25 cellular contexts compared by ENCODE assay signal in the genomic region with DNA sequence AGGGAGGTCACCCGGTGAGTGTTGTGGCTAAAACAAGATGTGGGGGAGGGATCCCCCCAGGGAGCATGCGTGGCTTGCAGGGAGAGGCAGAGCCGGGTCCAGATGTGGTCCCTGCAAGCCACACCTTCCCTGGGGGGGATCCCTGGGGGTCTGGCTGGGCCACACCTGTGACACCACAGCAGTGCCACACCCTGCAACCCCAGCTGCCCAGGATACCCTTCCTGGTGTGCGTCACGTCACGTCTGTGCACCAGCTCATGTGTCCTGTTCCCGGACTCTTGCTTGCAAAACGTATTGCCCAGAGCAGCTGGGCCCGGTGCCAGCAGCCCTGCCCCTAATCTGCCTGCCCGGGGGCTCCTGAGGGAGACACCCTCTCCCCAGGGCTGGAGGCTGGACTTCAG. TPM values are rescaled to one million over a fixed set of nuclear protein-coding genes. Genes with fewer than 3 reads are reported as not detected.
DNase-seq lines count a peak whose midpoint lies in the region; ATAC-seq and TF ChIP-seq lines count a peak whose summit lies in the region.
"Had no signal": no experiment of that assay in that cellular context is flagged by ENCODE, and none has a peak within 500 bp of the region (broad histone marks: within the 10 kb centered on the region; RNA-seq: fewer than 3 reads in every experiment).

No MANE protein-coding gene starts in this region.

- TF ChIP-seq CTCF in MCF 10A (IDR thresholded peaks at IDR 0.05; ENCODE audit: unreplicated experiment) = no peak
- no peak for TF ChIP-seq CTCF in breast epithelium (IDR thresholded peaks at IDR 0.05)
- no peak for TF ChIP-seq CTCF in gastroesophageal sphincter (IDR thresholded peaks at IDR 0.05)
- no peak for TF ChIP-seq CTCF in WTC11 (IDR thresholded peaks at IDR 0.05)

- H3K27me3 ChIP-seq in breast epithelium (peaks cover 0 to 59% of the 10 kb centered on the region in 2 donors), adipocyte (replicated peaks; ENCODE audit: control insufficient read depth, insufficient read depth, low read length) (peaks cover 64% of the 10 kb centered on the region), gastroesophageal sphincter (peaks cover 93% of the 10 kb centered on the region)

- no peaks in the 10 kb centered on the region for H3K36me3 ChIP-seq in breast epithelium
- no peaks in the 10 kb centered on the region for H3K36me3 ChIP-seq in adipocyte (ENCODE audit: control insufficient read depth, insufficient read depth, low read length, severe bottlenecking)
- H3K36me3 ChIP-seq in gastroesophageal sphincter = no peaks in the 10 kb centered on the region
- H3K36me3 ChIP-seq: WERI-Rb-1 had no signal

- H3K9me3 ChIP-seq in breast epithelium = no peaks in the 10 kb centered on the region
- H3K9me3 ChIP-seq in adipocyte (ENCODE audit: control insufficient read depth, low read length) = no peaks in the 10 kb centered on the region
- no peaks in the 10 kb centered on the region for H3K9me3 ChIP-seq in gastroesophageal sphincter

- no CpG with 5 or more reads among the region's 10 CpGs for WGBS in gastroesophageal sphincter (ENCODE audit: low coverage in 1 of 2), 2 donors

- no peak for TF ChIP-seq POLR2A in breast epithelium (IDR thresholded peaks at IDR 0.05)
- TF ChIP-seq POLR2A in gastroesophageal sphincter (IDR thresholded peaks at IDR 0.05) = no peak

- H3K27ac Mint-ChIP-seq in MCF 10A (ENCODE audit: low read depth, unreplicated experiment) = no peak overlapping the region
- H3K27ac Mint-ChIP-seq in WTC11 = no peak overlapping the region
- H3K27ac Mint-ChIP-seq: activated CD4-positive, alpha-beta memory T cell treated with anti-CD3 and anti-CD28 coated beads, Interleukin-2, amount 10 ng/mL, durations not matched to agents 7 days and 5 days; activated T-cell treated with anti-CD3 and anti-CD28 coated beads, Interleukin-2, amount 50 U/mL, for 24 hours; natural killer cell treated with Interleukin-12 subunit alpha and Interleukin-12 subunit beta and Interleukin-15 and Interleukin-18, amount 100 ng/mL, for 72 hours had no signal

- H3K4me1 Mint-ChIP-seq in MCF 10A (ENCODE audit: insufficient read depth, unreplicated experiment) (no peaks in the 10 kb centered on the region), WTC11 (no peaks in the 10 kb centered on the region)
- H3K4me1 Mint-ChIP-seq: activated CD4-positive, alpha-beta memory T cell treated with anti-CD3 and anti-CD28 coated beads, Interleukin-2, amount 10 ng/mL, durations not matched to agents 7 days and 5 days had no signal

- ATAC-seq in left colon (peak; percentile 65), gastroesophageal sphincter (no peak), WTC11 (no peak)
- ATAC-seq: natural killer cell treated with Interleukin-12 subunit alpha and Interleukin-12 subunit beta and Interleukin-15 and Interleukin-18, amount 100 ng/mL, for 72 hours had no signal

- H3K36me3 Mint-ChIP-seq in MCF 10A (ENCODE audit: insufficient read depth, unreplicated experiment) (no peaks in the 10 kb centered on the region), WTC11 (no peaks in the 10 kb centered on the region)
- H3K36me3 Mint-ChIP-seq: natural killer cell treated with Interleukin-12 subunit alpha and Interleukin-12 subunit beta and Interleukin-15 and Interleukin-18, amount 100 ng/mL, for 72 hours had no signal

- POLR2A ChIA-PET in MCF 10A (lab: Yijun Ruan, JAX) = interaction anchor here (0.9 to 1.2 kb wide), 2 partner anchors 10 to 15 kb away, joined by 3 read pairs; no protein-coding TSS in a partner anchor
- POLR2A ChIA-PET in WTC11 (lab: Charles Lee) = no interaction called here

- no peak overlapping the region for H3K9ac ChIP-seq in adipocyte (ENCODE audit: low read length)

- H3K27ac ChIP-seq in breast epithelium (no peak overlapping the region), gastroesophageal sphincter (no peak overlapping the region)
- H3K27ac ChIP-seq: C4-2B, skin epidermis, WERI-Rb-1 had no signal

- H3K9me3 Mint-ChIP-seq in MCF 10A (ENCODE audit: unreplicated experiment) (no peaks in the 10 kb centered on the region), WTC11 (no peaks in the 10 kb centered on the region)
- H3K9me3 Mint-ChIP-seq: activated CD4-positive, alpha-beta memory T cell treated with anti-CD3 and anti-CD28 coated beads, Interleukin-2, amount 10 ng/mL, durations not matched to agents 7 days and 5 days; activated T-cell treated with anti-CD3 and anti-CD28 coated beads, Interleukin-2, amount 50 U/mL, for 24 hours; natural killer cell treated with Interleukin-12 subunit alpha and Interleukin-12 subunit beta and Interleukin-15 and Interleukin-18, amount 100 ng/mL, for 72 hours had no signal

- intact Hi-C loops in MCF 10A (cut with micrococcal nuclease) = no loop called here
- intact Hi-C loops in breast epithelium (cut with DNase I; ENCODE audit: low total_unique reads) = no loop called here
- intact Hi-C loops in left colon (cut with DNase I, micrococcal nuclease) = no loop called here

- H3K4me1 ChIP-seq in breast epithelium (no peaks in the 10 kb centered on the region), adipocyte (ENCODE audit: control insufficient read depth, insufficient read depth, low read length) (peaks cover 4% of the 10 kb centered on the region), gastroesophageal sphincter (no peaks in the 10 kb centered on the region)

- no peak for TF ChIP-seq EP300 in gastroesophageal sphincter (IDR thresholded peaks at IDR 0.05)

- no TSS peak for BruUV-seq in MCF 10A (replicated peaks; lab: Mats Ljungman, UMichigan)

- peak overlapping the region; percentile 11 for H3K4me3 Mint-ChIP-seq in MCF 10A (ENCODE audit: unreplicated experiment)
- H3K4me3 Mint-ChIP-seq in WTC11 = no peak overlapping the region
- H3K4me3 Mint-ChIP-seq: activated CD4-positive, alpha-beta memory T cell treated with anti-CD3 and anti-CD28 coated beads, Interleukin-2, amount 10 ng/mL, durations not matched to agents 7 days and 5 days; activated T-cell treated with anti-CD3 and anti-CD28 coated beads, Interleukin-2, amount 50 U/mL, for 24 hours; natural killer cell treated with Interleukin-12 subunit alpha and Interleukin-12 subunit beta and Interleukin-15 and Interleukin-18, amount 100 ng/mL, for 72 hours had no signal

- CTCF ChIA-PET in MCF 10A (lab: Yijun Ruan, JAX) (interaction anchor here (0.6 kb wide), 1 partner anchor 210 kb away, joined by 3 read pairs; no protein-coding TSS in a partner anchor), WTC11 (lab: Charles Lee) (no interaction called here)

- H3K27me3 Mint-ChIP-seq in MCF 10A (ENCODE audit: insufficient read depth, unreplicated experiment) (peaks cover 10% of the 10 kb centered on the region), WTC11 (ENCODE audit: low read depth) (no peaks in the 10 kb centered on the region)
- H3K27me3 Mint-ChIP-seq: activated CD4-positive, alpha-beta memory T cell treated with anti-CD3 and anti-CD28 coated beads, Interleukin-2, amount 10 ng/mL, durations not matched to agents 7 days and 5 days; activated T-cell treated with anti-CD3 and anti-CD28 coated beads, Interleukin-2, amount 50 U/mL, for 24 hours; natural killer cell treated with Interleukin-12 subunit alpha and Interleukin-12 subunit beta and Interleukin-15 and Interleukin-18, amount 100 ng/mL, for 72 hours had no signal

- no peak overlapping the region for H3K4me3 ChIP-seq in breast epithelium
- no peak overlapping the region for H3K4me3 ChIP-seq in adipocyte (ENCODE audit: low read length)
- H3K4me3 ChIP-seq in gastroesophageal sphincter = no peak overlapping the region
- H3K4me3 ChIP-seq: skin epidermis had no signal

- DNase-seq in MCF 10A (ENCODE audit: unreplicated experiment) = peak; percentile 28
- DNase-seq in breast epithelium (ENCODE audit: low spot score in 2 of 2) = no peak
- peak; percentile 22 for DNase-seq in adipocyte (ENCODE audit: low read depth)
- peak; percentile 64 to 75 for DNase-seq in left colon
- no peak for DNase-seq in NCI-H146 (lab: John Stamatoyannopoulos, UW)
- no peak for DNase-seq in pons (ENCODE audit: low spot score)
- DNase-seq in WTC11 (ENCODE audit: low spot score) = no peak
- DNase-seq: activated CD4-positive, alpha-beta memory T cell treated with anti-CD3 and anti-CD28 coated beads, Interleukin-2, amount 10 ng/mL, durations not matched to agents 7 days and 5 days; activated naive CD4-positive, alpha-beta T cell treated with anti-CD3 and anti-CD28 coated beads, Interleukin-2, amount 50 U/mL, for 16 hours; activated T-cell treated with anti-CD3 and anti-CD28 coated beads, Interleukin-2, amount 50 U/mL, for 24 hours; DMS 273 treated with DMSO at 0.1 percent for 48 hours; GF-D8; H7; hypothalamus; mesendoderm; NCI-H187 treated with DMSO at 0.1 percent for 48 hours; NCI-H446 treated with DMSO at 0.1 percent for 48 hours; posterior cingulate gyrus; SIG-M5; stimulated activated CD4-positive, alpha-beta T cell treated with anti-CD3 and anti-CD28 coated beads, Interleukin-4, amount 100 ng/mL, for 1 hour; WERI-Rb-1 had no signal

TF ChIP-seq in WTC11, 78 proteins besides CTCF, POLR2A, EP300 and RAD21:
- TF ChIP-seq, protein P1, sequence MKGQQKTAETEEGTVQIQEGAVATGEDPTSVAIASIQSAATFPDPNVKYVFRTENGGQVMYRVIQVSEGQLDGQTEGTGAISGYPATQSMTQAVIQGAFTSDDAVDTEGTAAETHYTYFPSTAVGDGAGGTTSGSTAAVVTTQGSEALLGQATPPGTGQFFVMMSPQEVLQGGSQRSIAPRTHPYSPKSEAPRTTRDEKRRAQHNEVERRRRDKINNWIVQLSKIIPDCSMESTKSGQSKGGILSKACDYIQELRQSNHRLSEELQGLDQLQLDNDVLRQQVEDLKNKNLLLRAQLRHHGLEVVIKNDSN (CRISPR knock-in tag; IDR thresholded peaks at IDR 0.05) = no peak
- TF ChIP-seq SOX15 (CRISPR knock-in tag; IDR thresholded peaks at IDR 0.05) (no peak), ZNF138 (CRISPR knock-in tag; conservative IDR thresholded peaks at IDR 0.05) (no peak), ZBTB21 (CRISPR knock-in tag; IDR thresholded peaks at IDR 0.05; ENCODE audit: borderline replicate concordance) (no peak), ELF4 (CRISPR knock-in tag; IDR thresholded peaks at IDR 0.05; ENCODE audit: low read depth) (no peak)
- TF ChIP-seq, protein P2, sequence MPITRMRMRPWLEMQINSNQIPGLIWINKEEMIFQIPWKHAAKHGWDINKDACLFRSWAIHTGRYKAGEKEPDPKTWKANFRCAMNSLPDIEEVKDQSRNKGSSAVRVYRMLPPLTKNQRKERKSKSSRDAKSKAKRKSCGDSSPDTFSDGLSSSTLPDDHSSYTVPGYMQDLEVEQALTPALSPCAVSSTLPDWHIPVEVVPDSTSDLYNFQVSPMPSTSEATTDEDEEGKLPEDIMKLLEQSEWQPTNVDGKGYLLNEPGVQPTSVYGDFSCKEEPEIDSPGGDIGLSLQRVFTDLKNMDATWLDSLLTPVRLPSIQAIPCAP (CRISPR knock-in tag; IDR thresholded peaks at IDR 0.05) = no peak

RNA-seq across cellular contexts. Expression of a gene that starts 26.0 kb away (rescaled TPM):
- total RNA-seq in MCF 10A (2022) (39.2 and 43.7 TPM in 2 replicates), breast epithelium (10 to 100 TPM; 20.8 to 42.3 (median 40.4) TPM), left colon (10 to 100 TPM; 55.6 to 62.9 TPM), gastroesophageal sphincter (10 to 100 TPM; 14.5 to 33.8 (median 28.8) TPM), WTC11 (2021) (22.9 to 29.5 TPM (median 26.4 TPM) in 3 replicates)

Comparison
In these comparisons a context has a peak if more than half of its experiments do, and no peak if none do; other contexts are left out.
1. DNase-seq: peak in MCF 10A (single experiment), adipocyte (single experiment) and left colon (2 of 2); none in breast epithelium (0 of 2), NCI-H146 (single experiment), pons (single experiment) and WTC11 (single experiment).